8 cellular contexts compared by ENCODE assay signal in genomic region chr12:102300824-102301461, GRCh38.
DNase-seq lines count a peak whose midpoint lies in the region; ATAC-seq lines count a peak whose summit lies in the region.

No MANE protein-coding gene starts in this region.

- no peaks in the 10 kb centered on the region for H3K36me3 Mint-ChIP-seq in activated CD4-positive, alpha-beta T cell treated with anti-CD3 and anti-CD28 coated beads for 36 hours (ENCODE audit: low read depth)
- no peaks in the 10 kb centered on the region for H3K36me3 Mint-ChIP-seq in activated naive CD8-positive, alpha-beta T cell treated with anti-CD3 and anti-CD28 coated beads, Interleukin-2, amount 50 U/mL, for 24 hours (ENCODE audit: low read depth)

- ATAC-seq in activated CD4-positive, alpha-beta T cell treated with anti-CD3 and anti-CD28 coated beads for 36 hours: peak; percentile 88
- ATAC-seq in GM21529 (IDR thresholded peaks at IDR 0.05; ENCODE audit: unreplicated experiment): peak; percentile 94
- peak; percentile 73 for ATAC-seq in activated naive CD8-positive, alpha-beta T cell treated with anti-CD3 and anti-CD28 coated beads, Interleukin-2, amount 50 U/mL, for 24 hours
- no peak for ATAC-seq in GM21360 (IDR thresholded peaks at IDR 0.05; ENCODE audit: unreplicated experiment)
- no peak for ATAC-seq in HG03469 (IDR thresholded peaks at IDR 0.05; ENCODE audit: unreplicated experiment)

- peaks cover 16% of the 10 kb centered on the region for H3K9me3 Mint-ChIP-seq in activated CD4-positive, alpha-beta T cell treated with anti-CD3 and anti-CD28 coated beads for 36 hours (ENCODE audit: low read depth)
- H3K9me3 Mint-ChIP-seq in activated naive CD8-positive, alpha-beta T cell treated with anti-CD3 and anti-CD28 coated beads, Interleukin-2, amount 50 U/mL, for 24 hours: peaks cover 13% of the 10 kb centered on the region

- POLR2A ChIA-PET in activated CD4-positive, alpha-beta T cell treated with anti-CD3 and anti-CD28 coated beads for 36 hours (lab: Charles Lee): no interaction called here

- intact Hi-C loops in activated CD4-positive, alpha-beta T cell treated with anti-CD3 and anti-CD28 coated beads for 36 hours (cut with DNase I, micrococcal nuclease): loop anchor here (1.0 to 2.0 kb wide), 3 partner anchors 183 to 401 kb away; no protein-coding TSS in a partner anchor

- CTCF ChIA-PET in activated CD4-positive, alpha-beta T cell treated with anti-CD3 and anti-CD28 coated beads for 36 hours (lab: Charles Lee): interaction anchor here (1.9 kb wide), 1 partner anchor 14 kb away, joined by 4 read pairs; no protein-coding TSS in a partner anchor

- H3K27me3 Mint-ChIP-seq in activated CD4-positive, alpha-beta T cell treated with anti-CD3 and anti-CD28 coated beads for 36 hours: peaks cover 2% of the 10 kb centered on the region
- peaks cover 16% of the 10 kb centered on the region for H3K27me3 Mint-ChIP-seq in activated naive CD8-positive, alpha-beta T cell treated with anti-CD3 and anti-CD28 coated beads, Interleukin-2, amount 50 U/mL, for 24 hours

- peak; percentile 19 for DNase-seq in activated CD4-positive, alpha-beta T cell treated with anti-CD3 and anti-CD28 coated beads for 36 hours
- no peak for DNase-seq in activated CD4-positive, alpha-beta T cell treated with anti-CD3 and anti-CD28 coated beads, Interleukin-2, amount 50 U/mL, for 1 hour
- DNase-seq in Kasumi-1 (lab: John Stamatoyannopoulos, UW) (peak; percentile 69 to 72), lung microvascular endothelial cell (ENCODE audit: low read depth in 2 of 2) (peak; percentile 40 to 80)
- DNase-seq in activated naive CD8-positive, alpha-beta T cell treated with anti-CD3 and anti-CD28 coated beads, Interleukin-2, amount 50 U/mL, for 24 hours: no peak

- H3K4me3 Mint-ChIP-seq in activated CD4-positive, alpha-beta T cell treated with anti-CD3 and anti-CD28 coated beads for 36 hours: no peak overlapping the region
- no peak overlapping the region for H3K4me3 Mint-ChIP-seq in activated naive CD8-positive, alpha-beta T cell treated with anti-CD3 and anti-CD28 coated beads, Interleukin-2, amount 50 U/mL, for 24 hours

- H3K27ac Mint-ChIP-seq in activated CD4-positive, alpha-beta T cell treated with anti-CD3 and anti-CD28 coated beads for 36 hours: no peak overlapping the region
- H3K27ac Mint-ChIP-seq in activated naive CD8-positive, alpha-beta T cell treated with anti-CD3 and anti-CD28 coated beads, Interleukin-2, amount 50 U/mL, for 24 hours: no peak overlapping the region

- H3K4me1 Mint-ChIP-seq in activated CD4-positive, alpha-beta T cell treated with anti-CD3 and anti-CD28 coated beads for 36 hours: no peaks in the 10 kb centered on the region
- H3K4me1 Mint-ChIP-seq in activated naive CD8-positive, alpha-beta T cell treated with anti-CD3 and anti-CD28 coated beads, Interleukin-2, amount 50 U/mL, for 24 hours: no peaks in the 10 kb centered on the region

Comparison
In these comparisons a context has a peak if more than half of its experiments do, and no peak if none do; other contexts are left out.
1. DNase-seq: peak in activated CD4-positive, alpha-beta T cell treated with anti-CD3 and anti-CD28 coated beads for 36 hours (single experiment), Kasumi-1 (2 of 2) and lung microvascular endothelial cell (2 of 2); none in activated CD4-positive, alpha-beta T cell treated with anti-CD3 and anti-CD28 coated beads, Interleukin-2, amount 50 U/mL, for 1 hour (single experiment) and activated naive CD8-positive, alpha-beta T cell treated with anti-CD3 and anti-CD28 coated beads, Interleukin-2, amount 50 U/mL, for 24 hours (single experiment).
2. ATAC-seq: peak in activated CD4-positive, alpha-beta T cell treated with anti-CD3 and anti-CD28 coated beads for 36 hours (single experiment), GM21529 (single experiment) and activated naive CD8-positive, alpha-beta T cell treated with anti-CD3 and anti-CD28 coated beads, Interleukin-2, amount 50 U/mL, for 24 hours (single experiment); none in GM21360 (single experiment) and HG03469 (single experiment).